In genomic region chr2:230941202-230942180, GRCh38 we compare ENCODE assay signal across 14 cellular contexts. TPM values are rescaled to one million over a fixed set of nuclear protein-coding genes. Genes with fewer than 3 reads are reported as not detected.
DNase-seq lines count a peak whose midpoint lies in the region; ATAC-seq lines count a peak whose summit lies in the region.
"Had no signal": no experiment of that assay in that cellular context is flagged by ENCODE, and none has a peak within 500 bp of the region (broad histone marks: within the 10 kb centered on the region; RNA-seq: fewer than 3 reads in every experiment).

No MANE protein-coding gene starts in this region.

- H3K36me3 Mint-ChIP-seq in activated CD4-positive, alpha-beta memory T cell treated with anti-CD3 and anti-CD28 coated beads for 36 hours: peaks cover 7% of the 10 kb centered on the region
- no peaks in the 10 kb centered on the region for H3K36me3 Mint-ChIP-seq in activated CD4-positive, alpha-beta memory T cell treated with anti-CD3 and anti-CD28 coated beads, Interleukin-2, amount 10 ng/mL, durations not matched to agents 7 days and 5 days (ENCODE audit: low read depth)
- no peaks in the 10 kb centered on the region for H3K36me3 Mint-ChIP-seq in activated T-helper 2 cell treated with anti-CD3 and anti-CD28 coated beads, Interferon-gamma antibody, Interleukin-2, Interleukin-4, amounts not matched to agents 10 μg/mL and 5 μg/mL and 100 μg/mL, durations not matched to agents 14 hours and 24 hours and 36 hours (ENCODE audit: low read depth)

- H3K4me3 Mint-ChIP-seq in activated CD4-positive, alpha-beta memory T cell treated with anti-CD3 and anti-CD28 coated beads for 36 hours: no peak overlapping the region
- H3K4me3 Mint-ChIP-seq in activated CD4-positive, alpha-beta memory T cell treated with anti-CD3 and anti-CD28 coated beads, Interleukin-2, amount 10 ng/mL, durations not matched to agents 7 days and 5 days: no peak overlapping the region
- no peak overlapping the region for H3K4me3 Mint-ChIP-seq in activated T-helper 2 cell treated with anti-CD3 and anti-CD28 coated beads, Interferon-gamma antibody, Interleukin-2, Interleukin-4, amounts not matched to agents 10 μg/mL and 5 μg/mL and 100 μg/mL, durations not matched to agents 14 hours and 24 hours and 36 hours (ENCODE audit: low read depth)
- H3K4me3 Mint-ChIP-seq: CD4-positive, alpha-beta T cell had no signal

- ATAC-seq in sciatic nerve: no peak

- intact Hi-C loops in activated CD4-positive, alpha-beta memory T cell treated with anti-CD3 and anti-CD28 coated beads for 36 hours (cut with micrococcal nuclease): no loop called here
- intact Hi-C loops in activated T-helper 2 cell treated with anti-CD3 and anti-CD28 coated beads, Interferon-gamma antibody, Interleukin-2, Interleukin-4, amounts not matched to agents 10 μg/mL and 5 μg/mL and 100 μg/mL, durations not matched to agents 14 hours and 24 hours and 36 hours (cut with micrococcal nuclease): loop anchor here (5.0 kb wide), 1 partner anchor 34 kb away; no protein-coding TSS in a partner anchor
- intact Hi-C loops in sciatic nerve (cut with DNase I): no loop called here

- no peak overlapping the region for H3K27ac Mint-ChIP-seq in activated CD4-positive, alpha-beta memory T cell treated with anti-CD3 and anti-CD28 coated beads for 36 hours
- no peak overlapping the region for H3K27ac Mint-ChIP-seq in activated CD4-positive, alpha-beta memory T cell treated with anti-CD3 and anti-CD28 coated beads, Interleukin-2, amount 10 ng/mL, durations not matched to agents 7 days and 5 days
- H3K27ac Mint-ChIP-seq in activated T-helper 2 cell treated with anti-CD3 and anti-CD28 coated beads, Interferon-gamma antibody, Interleukin-2, Interleukin-4, amounts not matched to agents 10 μg/mL and 5 μg/mL and 100 μg/mL, durations not matched to agents 14 hours and 24 hours and 36 hours: no peak overlapping the region
- H3K27ac Mint-ChIP-seq: CD4-positive, alpha-beta T cell had no signal

- CTCF ChIA-PET in activated CD4-positive, alpha-beta memory T cell treated with anti-CD3 and anti-CD28 coated beads for 36 hours (lab: Charles Lee): interaction anchor here (0.9 kb wide), 1 partner anchor 46 kb away, joined by 3 read pairs; no protein-coding TSS in a partner anchor
- CTCF ChIA-PET in activated CD4-positive, alpha-beta memory T cell treated with anti-CD3 and anti-CD28 coated beads, Interleukin-2, amount 10 ng/mL, durations not matched to agents 7 days and 5 days (lab: Charles Lee): interaction anchor here (1.3 kb wide), 1 partner anchor 14 kb away, joined by 4 read pairs; no protein-coding TSS in a partner anchor

- H3K9me3 Mint-ChIP-seq in activated CD4-positive, alpha-beta memory T cell treated with anti-CD3 and anti-CD28 coated beads for 36 hours: peaks cover 12% of the 10 kb centered on the region
- peaks cover 12% of the 10 kb centered on the region for H3K9me3 Mint-ChIP-seq in activated CD4-positive, alpha-beta memory T cell treated with anti-CD3 and anti-CD28 coated beads, Interleukin-2, amount 10 ng/mL, durations not matched to agents 7 days and 5 days
- peaks cover 9% of the 10 kb centered on the region for H3K9me3 Mint-ChIP-seq in activated T-helper 2 cell treated with anti-CD3 and anti-CD28 coated beads, Interferon-gamma antibody, Interleukin-2, Interleukin-4, amounts not matched to agents 10 μg/mL and 5 μg/mL and 100 μg/mL, durations not matched to agents 14 hours and 24 hours and 36 hours

- DNase-seq in activated CD4-positive, alpha-beta memory T cell treated with anti-CD3 and anti-CD28 coated beads for 36 hours: peak; percentile 7
- DNase-seq in activated CD4-positive, alpha-beta memory T cell treated with anti-CD3 and anti-CD28 coated beads, Interleukin-2, amount 10 ng/mL, durations not matched to agents 7 days and 5 days: no peak
- peak; percentile 2 for DNase-seq in activated T-helper 2 cell treated with anti-CD3 and anti-CD28 coated beads, Interferon-gamma antibody, Interleukin-2, Interleukin-4, amounts not matched to agents 10 μg/mL and 5 μg/mL and 100 μg/mL, durations not matched to agents 14 hours and 24 hours and 36 hours (ENCODE audit: low spot score)
- DNase-seq in mesenteric fat pad (ENCODE audit: low spot score) (peak; percentile 68), sciatic nerve (ENCODE audit: low spot score) (no peak), NCI-H128 (lab: John Stamatoyannopoulos, UW; ENCODE audit: unreplicated experiment) (no peak), NCI-H345 (lab: John Stamatoyannopoulos, UW) (no peak)
- DNase-seq in stimulated activated CD8-positive, alpha-beta memory T cell treated with anti-CD3 and anti-CD28 coated beads, Interleukin-4, amount 100 ng/mL, for 48 hours: peak; percentile 15
- DNase-seq: BE2C; CD4-positive, alpha-beta T cell; DMS53; NCI-H146; NCI-H2081 treated with DMSO at 0.1 percent for 48 hours; NCI-H524 treated with DMSO at 0.1 percent for 48 hours had no signal

- peaks cover 21% of the 10 kb centered on the region for H3K27me3 Mint-ChIP-seq in activated CD4-positive, alpha-beta memory T cell treated with anti-CD3 and anti-CD28 coated beads for 36 hours
- H3K27me3 Mint-ChIP-seq in activated CD4-positive, alpha-beta memory T cell treated with anti-CD3 and anti-CD28 coated beads, Interleukin-2, amount 10 ng/mL, durations not matched to agents 7 days and 5 days: peaks cover 10% of the 10 kb centered on the region
- peaks cover 22% of the 10 kb centered on the region for H3K27me3 Mint-ChIP-seq in activated T-helper 2 cell treated with anti-CD3 and anti-CD28 coated beads, Interferon-gamma antibody, Interleukin-2, Interleukin-4, amounts not matched to agents 10 μg/mL and 5 μg/mL and 100 μg/mL, durations not matched to agents 14 hours and 24 hours and 36 hours (ENCODE audit: low read depth)
- H3K27me3 Mint-ChIP-seq: CD4-positive, alpha-beta T cell had no signal

- H3K4me1 Mint-ChIP-seq in activated CD4-positive, alpha-beta memory T cell treated with anti-CD3 and anti-CD28 coated beads for 36 hours (ENCODE audit: low read depth): peaks cover 29% of the 10 kb centered on the region
- peaks cover 31% of the 10 kb centered on the region for H3K4me1 Mint-ChIP-seq in activated CD4-positive, alpha-beta memory T cell treated with anti-CD3 and anti-CD28 coated beads, Interleukin-2, amount 10 ng/mL, durations not matched to agents 7 days and 5 days
- H3K4me1 Mint-ChIP-seq in activated T-helper 2 cell treated with anti-CD3 and anti-CD28 coated beads, Interferon-gamma antibody, Interleukin-2, Interleukin-4, amounts not matched to agents 10 μg/mL and 5 μg/mL and 100 μg/mL, durations not matched to agents 14 hours and 24 hours and 36 hours (ENCODE audit: low read depth): peaks cover 14% of the 10 kb centered on the region

- POLR2A ChIA-PET in activated CD4-positive, alpha-beta memory T cell treated with anti-CD3 and anti-CD28 coated beads for 36 hours (lab: Charles Lee): no interaction called here
- POLR2A ChIA-PET in activated CD4-positive, alpha-beta memory T cell treated with anti-CD3 and anti-CD28 coated beads, Interleukin-2, amount 10 ng/mL, durations not matched to agents 7 days and 5 days (lab: Charles Lee): interaction anchor here (1.1 kb wide), 1 partner anchor 11 kb away, joined by 4 read pairs; no protein-coding TSS in a partner anchor

RNA-seq across cellular contexts. Expression of gene GPR55, which starts 16.4 kb away (rescaled TPM):
- 1 to 10 TPM; 1.5 to 1.6 TPM for total RNA-seq in activated CD4-positive, alpha-beta memory T cell treated with anti-CD3 and anti-CD28 coated beads for 36 hours
- 1 to 10 TPM; 7.3 to 7.4 TPM for total RNA-seq in activated CD4-positive, alpha-beta memory T cell treated with anti-CD3 and anti-CD28 coated beads, Interleukin-2, amount 10 ng/mL, durations not matched to agents 7 days and 5 days
- 0.57 and 0.78 TPM in 2 replicates for total RNA-seq in activated T-helper 2 cell treated with anti-CD3 and anti-CD28 coated beads, Interferon-gamma antibody, Interleukin-2, Interleukin-4, amounts not matched to agents 10 μg/mL and 5 μg/mL and 100 μg/mL, durations not matched to agents 14 hours and 24 hours and 36 hours
- total RNA-seq in mesenteric fat pad (0.22 TPM), sciatic nerve (0.18 TPM)

RNA-seq across cellular contexts. Expression of gene SPATA3, which starts 54.4 kb away (rescaled TPM):
- total RNA-seq in activated CD4-positive, alpha-beta memory T cell treated with anti-CD3 and anti-CD28 coated beads for 36 hours: under 1 TPM; 0.24 to 0.53 TPM
- total RNA-seq in activated CD4-positive, alpha-beta memory T cell treated with anti-CD3 and anti-CD28 coated beads, Interleukin-2, amount 10 ng/mL, durations not matched to agents 7 days and 5 days: under 1 TPM in 1 of 2 experiments, not detected in 1; 0.35 TPM
- total RNA-seq in activated T-helper 2 cell treated with anti-CD3 and anti-CD28 coated beads, Interferon-gamma antibody, Interleukin-2, Interleukin-4, amounts not matched to agents 10 μg/mL and 5 μg/mL and 100 μg/mL, durations not matched to agents 14 hours and 24 hours and 36 hours: not detected in 2 replicates
- total RNA-seq in mesenteric fat pad (not detected), sciatic nerve (not detected)
- total RNA-seq: CD4-positive, alpha-beta T cell had no signal

Comparison
In these comparisons a context has a peak if more than half of its experiments do, and no peak if none do; other contexts are left out.
1. DNase-seq: peak in activated CD4-positive, alpha-beta memory T cell treated with anti-CD3 and anti-CD28 coated beads for 36 hours (single experiment), activated T-helper 2 cell treated with anti-CD3 and anti-CD28 coated beads, Interferon-gamma antibody, Interleukin-2, Interleukin-4, amounts not matched to agents 10 μg/mL and 5 μg/mL and 100 μg/mL, durations not matched to agents 14 hours and 24 hours and 36 hours (single experiment), mesenteric fat pad (single experiment) and stimulated activated CD8-positive, alpha-beta memory T cell treated with anti-CD3 and anti-CD28 coated beads, Interleukin-4, amount 100 ng/mL, for 48 hours (single experiment); none in activated CD4-positive, alpha-beta memory T cell treated with anti-CD3 and anti-CD28 coated beads, Interleukin-2, amount 10 ng/mL, durations not matched to agents 7 days and 5 days (single experiment), sciatic nerve (single experiment), NCI-H128 (single experiment) and NCI-H345 (single experiment).